Comparison of ENCODE assay signal across 10 cellular contexts in genomic region chr4:121278811-121279368, GRCh38.
DNase-seq lines count a peak whose midpoint lies in the region; ATAC-seq and TF ChIP-seq lines count a peak whose summit lies in the region.
"Had no signal": no experiment of that assay in that cellular context is flagged by ENCODE, and none has a peak within 500 bp of the region (broad histone marks: within the 10 kb centered on the region; RNA-seq: fewer than 3 reads in every experiment).

No MANE protein-coding gene starts in this region.

- H3K4ac ChIP-seq in IMR-90 (ENCODE audit: low read depth, low read length): no peak overlapping the region

- CTCF ChIA-PET in BJ (lab: Yijun Ruan, JAX): interaction anchor here (1.5 kb wide), 1 partner anchor 29 kb away, joined by 3 read pairs; no protein-coding TSS in a partner anchor
- CTCF ChIA-PET in IMR-90 (lab: Yijun Ruan, JAX): no interaction called here

- no peak overlapping the region for H4K8ac ChIP-seq in IMR-90 (ENCODE audit: low read depth in 2 of 2, low read length in 2 of 2)

- no peak overlapping the region for H3K18ac ChIP-seq in IMR-90 (ENCODE audit: low read depth, low read length)

- H3K27ac ChIP-seq in IMR-90 (ENCODE audit: insufficient read depth, low read length): no peak overlapping the region
- no peak overlapping the region for H3K27ac ChIP-seq in substantia nigra (ENCODE audit: low read depth, low read length, poor library complexity, severe bottlenecking)
- no peak overlapping the region for H3K27ac ChIP-seq in right atrium auricular region

- ATAC-seq in GM18873 (IDR thresholded peaks at IDR 0.05; ENCODE audit: low FRiP score, unreplicated experiment) (peak; percentile 87), HG02678 (IDR thresholded peaks at IDR 0.05; ENCODE audit: unreplicated experiment) (peak; percentile 81), IMR-90 (ENCODE audit: low read depth) (peak; percentile 59)
- ATAC-seq: HepG2 had no signal

- H3K27me3 ChIP-seq in BJ (ENCODE audit: control insufficient read depth, insufficient read depth, low read length) (no peaks in the 10 kb centered on the region), IMR-90 (ENCODE audit: control insufficient read depth, insufficient read depth, low read length) (no peaks in the 10 kb centered on the region; the same call in 1 of the 2 replicates), right atrium auricular region (no peaks in the 10 kb centered on the region)

- H3K9me3 ChIP-seq in IMR-90 (ENCODE audit: control insufficient read depth, insufficient read depth, low read length): no peaks in the 10 kb centered on the region
- peaks cover 0 to under 1% of the 10 kb centered on the region in 2 donors for H3K9me3 ChIP-seq in right atrium auricular region

- in situ Hi-C loops in IMR-90 (cut with MboI; ENCODE audit: low sequenced_read_pairs): no loop called here

- POLR2A ChIA-PET in BJ (lab: Charles Lee): no interaction called here
- POLR2A ChIA-PET in IMR-90 (lab: Charles Lee; ENCODE audit: unreplicated experiment): no interaction called here

- H3K9ac ChIP-seq in IMR-90 (ENCODE audit: low read depth, low read length): no peak overlapping the region

- H2AK5ac ChIP-seq in IMR-90 (ENCODE audit: low read depth, low read length): no peak overlapping the region

- no peak overlapping the region for H2BK15ac ChIP-seq in IMR-90 (ENCODE audit: low read depth, low read length)

- DNase-seq in BJ (ENCODE audit: low read depth): peak; percentile 33
- peak; percentile 33 for DNase-seq in IMR-90
- DNase-seq in amniotic stem cell (lab: John Stamatoyannopoulos, UW): no peak
- DNase-seq in substantia nigra (lab: John Stamatoyannopoulos, UW): no peak
- DNase-seq in right atrium auricular region (ENCODE audit: low spot score): no peak
- DNase-seq in anterior cingulate cortex (lab: John Stamatoyannopoulos, UW): no peak
- DNase-seq: DMS153 had no signal

- no peak overlapping the region for H4K91ac ChIP-seq in IMR-90 (ENCODE audit: insufficient read depth, low read depth, low read length)

- H3K4me1 ChIP-seq in IMR-90 (ENCODE audit: control insufficient read depth, insufficient read depth, low read length) (no peaks in the 10 kb centered on the region; the same call in 1 of the 2 replicates), right atrium auricular region (no peaks in the 10 kb centered on the region)

- no peak overlapping the region for H2BK20ac ChIP-seq in IMR-90 (ENCODE audit: low read depth, low read length)

- no peak overlapping the region for H3K14ac ChIP-seq in IMR-90 (replicated peaks; ENCODE audit: low read depth, low read length)

- no peak overlapping the region for H4K5ac ChIP-seq in IMR-90 (ENCODE audit: low read depth, low read length)

- no peaks in the 10 kb centered on the region for H4K20me1 ChIP-seq in IMR-90 (ENCODE audit: insufficient read depth, low read length)

- BruUV-seq in IMR-90 (replicated peaks; lab: Mats Ljungman, UMichigan): no TSS peak

- H3K36me3 ChIP-seq in BJ (ENCODE audit: control insufficient read depth, insufficient read depth, low read length) (no peaks in the 10 kb centered on the region), IMR-90 (ENCODE audit: control insufficient read depth, insufficient read depth, low read length) (no peaks in the 10 kb centered on the region), right atrium auricular region (no peaks in the 10 kb centered on the region)

- no peak overlapping the region for H3K23ac ChIP-seq in IMR-90 (ENCODE audit: low read depth, low read length)

- intact Hi-C loops in IMR-90 (cut with micrococcal nuclease): no loop called here

- no peak overlapping the region for H2AFZ ChIP-seq in IMR-90 (replicated peaks; ENCODE audit: low read length, poor library complexity)

- no peaks in the 10 kb centered on the region for H3K79me1 ChIP-seq in IMR-90 (ENCODE audit: low read depth in 1 of 2, low read length in 2 of 2)

- H2BK120ac ChIP-seq in IMR-90 (ENCODE audit: low read depth, low read length): no peak overlapping the region

- dilution Hi-C loops in IMR-90 (cut with HindIII; ENCODE audit: low sequenced_read_pairs, unreplicated experiment): no loop called here

- H2AK9ac ChIP-seq in IMR-90 (replicated peaks; ENCODE audit: low read depth, low read length, poor library complexity): no peak overlapping the region

- H2BK5ac ChIP-seq in IMR-90 (ENCODE audit: low read depth, low read length, poor library complexity, severe bottlenecking): no peak overlapping the region

- H3K4me3 ChIP-seq in BJ (ENCODE audit: low read depth, low read length): no peak overlapping the region
- no peak overlapping the region for H3K4me3 ChIP-seq in IMR-90 (ENCODE audit: insufficient read depth, low read depth, low read length)
- no peak overlapping the region for H3K4me3 ChIP-seq in right atrium auricular region

- WGBS in IMR-90 (ENCODE audit: extremely low coverage in 2 of 2, insufficient read length in 1 of 2), 2 experiments: no CpG with 5 or more reads among the region's 4 CpGs

- TF ChIP-seq RAD21 in IMR-90 (IDR thresholded peaks at IDR 0.05; ENCODE audit: low read length): no peak

- TF ChIP-seq POLR2A in IMR-90 (IDR thresholded peaks at IDR 0.05; ENCODE audit: low read depth, low read length): no peak

- no peak for TF ChIP-seq CTCF in BJ (IDR thresholded peaks at IDR 0.05; ENCODE audit: insufficient read depth, low read depth, low read length)
- TF ChIP-seq CTCF in IMR-90 (conservative IDR thresholded peaks at IDR 0.05; ENCODE audit: low read depth, low read length): no peak
- TF ChIP-seq CTCF in right atrium auricular region (IDR thresholded peaks at IDR 0.05): no peak

- H3K56ac ChIP-seq in IMR-90 (ENCODE audit: extremely low read depth, insufficient read depth, low read length): no peak overlapping the region

- H3K4me2 ChIP-seq in IMR-90 (ENCODE audit: low read depth, low read length): no peak overlapping the region; the same call in 1 of the 2 replicates

- H3K9me1 ChIP-seq in IMR-90 (ENCODE audit: insufficient read depth, low read length): no peaks in the 10 kb centered on the region

TF ChIP-seq in IMR-90, 13 proteins besides CTCF, POLR2A, EP300 and RAD21:
- TF ChIP-seq, protein P1, sequence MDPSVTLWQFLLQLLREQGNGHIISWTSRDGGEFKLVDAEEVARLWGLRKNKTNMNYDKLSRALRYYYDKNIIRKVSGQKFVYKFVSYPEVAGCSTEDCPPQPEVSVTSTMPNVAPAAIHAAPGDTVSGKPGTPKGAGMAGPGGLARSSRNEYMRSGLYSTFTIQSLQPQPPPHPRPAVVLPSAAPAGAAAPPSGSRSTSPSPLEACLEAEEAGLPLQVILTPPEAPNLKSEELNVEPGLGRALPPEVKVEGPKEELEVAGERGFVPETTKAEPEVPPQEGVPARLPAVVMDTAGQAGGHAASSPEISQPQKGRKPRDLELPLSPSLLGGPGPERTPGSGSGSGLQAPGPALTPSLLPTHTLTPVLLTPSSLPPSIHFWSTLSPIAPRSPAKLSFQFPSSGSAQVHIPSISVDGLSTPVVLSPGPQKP (IDR thresholded peaks at IDR 0.05; ENCODE audit: borderline replicate concordance, low read depth, low read length): no peak
- TF ChIP-seq NFE2L2 (IDR thresholded peaks at IDR 0.05; ENCODE audit: low read depth, low read length): no peak

Comparison
In these comparisons a context has a peak if more than half of its experiments do, and no peak if none do; other contexts are left out.
1. DNase-seq: peak in BJ (single experiment) and IMR-90 (single experiment); none in amniotic stem cell (single experiment), substantia nigra (0 of 49), right atrium auricular region (single experiment) and anterior cingulate cortex (0 of 58).
2. Peak in every context shown above with its lines, with median percentiles within 50 percentile points of each other: ATAC-seq.